ENCODE assay signal across 10 cellular contexts in the genomic region with DNA sequence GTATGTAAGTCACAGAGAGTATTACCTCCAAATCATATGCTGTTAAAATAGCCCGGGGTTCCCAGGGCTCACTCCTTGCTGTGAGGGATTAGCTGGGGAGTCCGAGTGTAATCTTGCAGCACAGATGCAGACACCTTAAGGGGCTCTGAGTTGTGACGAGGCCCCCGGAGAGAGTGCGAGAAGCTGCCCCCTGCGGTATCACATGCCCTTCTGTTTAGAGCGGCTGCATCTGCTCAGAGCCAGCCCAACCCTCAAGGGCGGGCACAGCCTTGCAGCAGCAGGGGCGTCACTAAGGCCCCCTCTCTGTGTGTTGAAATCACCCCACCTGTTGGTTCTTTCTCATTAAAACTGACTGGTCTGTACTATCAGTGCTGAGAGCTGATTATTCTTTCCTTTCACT. TPM values are rescaled to one million over a fixed set of nuclear protein-coding genes. Genes with fewer than 3 reads are reported as not detected.
"Had no signal": no experiment of that assay in that cellular context is flagged by ENCODE, and none has a peak within 500 bp of the region (broad histone marks: within the 10 kb centered on the region; RNA-seq: fewer than 3 reads in every experiment).

No MANE protein-coding gene starts in this region.

RNA-seq across cellular contexts. Expression of a gene that starts 52.3 kb away (rescaled TPM):
- total RNA-seq: activated CD4-positive, alpha-beta memory T cell treated with anti-CD3 and anti-CD28 coated beads, Interleukin-2, amount 10 ng/mL, durations not matched to agents 7 days and 5 days; activated CD8-positive, alpha-beta memory T cell treated with anti-CD3 and anti-CD28 coated beads for 36 hours; activated T-helper 2 cell treated with anti-CD3 and anti-CD28 coated beads, Interferon-gamma antibody, Interleukin-2, Interleukin-4, amounts not matched to agents 10 μg/mL and 5 μg/mL and 100 μg/mL, durations not matched to agents 14 hours and 24 hours and 36 hours; chondrocyte; LHCN-M2; PC-3; Peyer's patch; SK-MEL-5; T-helper 17 cell had no signal
- polyA plus RNA-seq: adrenal gland had no signal
